Comparison of ENCODE assay signal across 1 cellular context in genomic region chr11:65860278-65861164, GRCh38.
TF ChIP-seq lines count a peak whose summit lies in the region.

MUS81 (plus strand) TSS chr11:65860433; CDS start chr11:65860754, 321 bp downstream.

TF ChIP-seq in K562, 482 proteins besides CTCF, POLR2A, EP300 and RAD21 (continued from another document and continues in another):
- TF ChIP-seq TFAP4 (CRISPR knock-in tag; IDR thresholded peaks at IDR 0.05; ENCODE audit: borderline replicate concordance) = peak; percentile 86
- no peak for TF ChIP-seq KLF10 (CRISPR knock-in tag; IDR thresholded peaks at IDR 0.05)
- peak in 2 of 3 experiments; percentile 53 to 88; a peak in 2 of 6 replicates for TF ChIP-seq ZBTB11 (CRISPR knock-in tag; IDR thresholded peaks at IDR 0.05)
- no peak for TF ChIP-seq PHF20 (IDR thresholded peaks at IDR 0.05; ENCODE audit: partially characterized antibody)
- TF ChIP-seq LARP7 (IDR thresholded peaks at IDR 0.05) = no peak
- no peak for TF ChIP-seq HES1 (IDR thresholded peaks at IDR 0.05; ENCODE audit: low read depth)
- TF ChIP-seq THRB (CRISPR knock-in tag; conservative IDR thresholded peaks at IDR 0.05) = 0 out of 2 replicates have a peak, but pooled peaks have one; percentile 2
- peak; percentile 51 for TF ChIP-seq NEUROD1 (IDR thresholded peaks at IDR 0.05; ENCODE audit: borderline replicate concordance, low read depth, low read length, partially characterized antibody)
- TF ChIP-seq NBN (IDR thresholded peaks at IDR 0.05; ENCODE audit: low read depth) = peak; percentile 85
- no peak for TF ChIP-seq HIVEP1 (CRISPR knock-in tag; IDR thresholded peaks at IDR 0.05)
- TF ChIP-seq ZNF134 (CRISPR knock-in tag; conservative IDR thresholded peaks at IDR 0.05) = no peak
- no peak for TF ChIP-seq KLF13 (tag; IDR thresholded peaks at IDR 0.05; ENCODE audit: borderline replicate concordance, low read depth)
- no peak for TF ChIP-seq ZBTB12 (CRISPR knock-in tag; IDR thresholded peaks at IDR 0.05)
- no peak for TF ChIP-seq EWSR1 (IDR thresholded peaks at IDR 0.05; ENCODE audit: borderline replicate concordance, low read depth, partially characterized antibody)
- no peak for TF ChIP-seq ESRRB (CRISPR knock-in tag; IDR thresholded peaks at IDR 0.05; ENCODE audit: borderline replicate concordance)
- TF ChIP-seq ZFP1 (CRISPR knock-in tag; IDR thresholded peaks at IDR 0.05) = no peak
- TF ChIP-seq PPARD (CRISPR knock-in tag; IDR thresholded peaks at IDR 0.05) = no peak
- TF ChIP-seq WHSC1 (IDR thresholded peaks at IDR 0.05; ENCODE audit: low read length) = no peak
- TF ChIP-seq ZNF589 (CRISPR knock-in tag; IDR thresholded peaks at IDR 0.05; ENCODE audit: low read depth) = no peak
- TF ChIP-seq SRF (CRISPR knock-in tag; IDR thresholded peaks at IDR 0.05) = peak in 1 of 2 experiments; percentile 84; a peak in 3 of 4 replicates
- peak; percentile 77 for TF ChIP-seq E2F8 (IDR thresholded peaks at IDR 0.05; ENCODE audit: low read depth, partially characterized antibody)
- TF ChIP-seq ZMIZ1 (IDR thresholded peaks at IDR 0.05; ENCODE audit: low read depth in 2 of 2, low read length in 2 of 2) = no peak
- peak; percentile 76 for TF ChIP-seq GABPB1 (CRISPR knock-in tag; IDR thresholded peaks at IDR 0.05)
- TF ChIP-seq KDM4B (IDR thresholded peaks at IDR 0.05; ENCODE audit: borderline replicate concordance in 2 of 2, low read depth in 1 of 2) = peak in 1 of 2 experiments; percentile 69; a peak in 1 of 4 replicates
- no peak for TF ChIP-seq TFE3 (CRISPR knock-in tag; IDR thresholded peaks at IDR 0.05)
- TF ChIP-seq FUS (optimal IDR thresholded peaks at IDR 0.05; ENCODE audit: low read depth, low read length) = peak; percentile 24
- no peak for TF ChIP-seq PURB (CRISPR knock-in tag; IDR thresholded peaks at IDR 0.05; ENCODE audit: low read depth)
- peak; percentile 73 for TF ChIP-seq ARID4B (CRISPR knock-in tag; IDR thresholded peaks at IDR 0.05)
- TF ChIP-seq NR4A1 (CRISPR knock-in tag; IDR thresholded peaks at IDR 0.05) = peak; percentile 83; the same call in 1 of the 2 replicates
- TF ChIP-seq NR4A1 (tag; IDR thresholded peaks at IDR 0.05) = no peak
- TF ChIP-seq HDAC3 (IDR thresholded peaks at IDR 0.05; ENCODE audit: borderline replicate concordance, partially characterized antibody) = peak; percentile 13
- peak; percentile 61 for TF ChIP-seq NFYB (IDR thresholded peaks at IDR 0.05; ENCODE audit: extremely low read depth, insufficient read length)
- TF ChIP-seq PHB2 (IDR thresholded peaks at IDR 0.05; ENCODE audit: low read depth) = no peak
- no peak for TF ChIP-seq U2AF2 (optimal IDR thresholded peaks at IDR 0.05; ENCODE audit: low read depth, low read length)
- TF ChIP-seq TAF7 (tag; IDR thresholded peaks at IDR 0.05) = no peak; the same call in 1 of the 2 replicates
- TF ChIP-seq SRSF3 (IDR thresholded peaks at IDR 0.05; ENCODE audit: insufficient read depth, low read length) = no peak; the same call in 1 of the 2 replicates
- no peak for TF ChIP-seq MCM5 (IDR thresholded peaks at IDR 0.05; ENCODE audit: low read depth)
- TF ChIP-seq RBM39 (optimal IDR thresholded peaks at IDR 0.05; ENCODE audit: low read depth, low read length) = no peak
- TF ChIP-seq NR2F6 (CRISPR knock-in tag; IDR thresholded peaks at IDR 0.05) = peak; percentile 34; the same call in 1 of the 2 replicates
- no peak for TF ChIP-seq YBX1 (IDR thresholded peaks at IDR 0.05)
